Comparison of ENCODE assay signal across 14 cellular contexts in the genomic region with DNA sequence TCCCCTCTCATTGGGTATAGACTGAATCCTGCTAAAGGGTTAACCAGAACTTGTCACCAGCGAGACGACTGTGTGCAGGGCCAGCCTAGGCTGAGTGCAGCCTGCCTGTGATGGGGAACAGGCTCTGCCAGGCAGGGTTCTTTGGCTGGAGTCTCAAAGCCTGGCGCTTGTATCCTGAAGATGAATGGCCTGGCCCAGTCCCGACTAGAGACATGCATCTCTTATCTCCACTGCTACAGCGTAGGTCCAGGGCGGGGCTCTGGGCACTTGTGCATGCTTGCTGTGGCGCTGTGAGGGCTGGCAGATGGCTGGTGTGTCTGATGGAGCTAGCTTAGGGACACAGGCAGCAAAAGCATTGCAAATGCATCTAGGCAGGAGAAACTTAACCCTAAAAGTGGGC. TPM values are rescaled to one million over a fixed set of nuclear protein-coding genes. Genes with fewer than 3 reads are reported as not detected.
DNase-seq lines count a peak whose midpoint lies in the region; ATAC-seq, FAIRE-seq and TF ChIP-seq lines count a peak whose summit lies in the region.
"Had no signal": no experiment of that assay in that cellular context is flagged by ENCODE, and none has a peak within 500 bp of the region (broad histone marks: within the 10 kb centered on the region; RNA-seq: fewer than 3 reads in every experiment).

No MANE protein-coding gene starts in this region.

- 9 to 10% methylated on average over 7 of the region's 7 CpGs for WGBS in pancreas, 2 donors
- WGBS in ovary, 3 donors = 36 to 44% (median 44%) methylated on average over 7 of the region's 7 CpGs

- H3K36me3 ChIP-seq in HEK293 (ENCODE audit: control insufficient read depth in 2 of 2, insufficient read depth in 1 of 2, low read length in 2 of 2) = no peaks in the 10 kb centered on the region
- H3K36me3 ChIP-seq in pancreas = no peaks in the 10 kb centered on the region
- no peaks in the 10 kb centered on the region for H3K36me3 ChIP-seq in ovary

- POLR2A ChIA-PET in HEK293 (lab: Yijun Ruan, JAX) = no interaction called here

- no peak for FAIRE-seq in frontal cortex (lab: Jason Lieb, UNC)
- FAIRE-seq in pancreas (lab: Jason Lieb, UNC) = no peak

- DNase-seq in NCI-H774 (lab: John Stamatoyannopoulos, UW) (peak; percentile 0), frontal cortex (ENCODE audit: low spot score in 2 of 2) (peak; percentile 31 to 38), pancreas (no peak), T-helper 2 cell (no peak), ovary (no peak), coronary artery (ENCODE audit: low spot score) (no peak)
- DNase-seq: activated CD4-positive, alpha-beta T cell treated with anti-CD3 and anti-CD28 coated beads for 48 hours; NCI-H446; stimulated activated CD4-positive, alpha-beta T cell treated with anti-CD3 and anti-CD28 coated beads, Interleukin-2, amount 100 ng/mL, for 24 hours; stimulated activated naive B cell treated with anti-CD40 and anti-IgM and Interleukin-4, amounts not matched to agents 10 μg/mL and 1 μg/mL and 100 μg/mL, for 72 hours had no signal

- intact Hi-C loops in pancreas (cut with DNase I) (no loop called here), ovary (cut with DNase I) (no loop called here)

- no peak overlapping the region for H3K27ac ChIP-seq in HEK293 (ENCODE audit: extremely low read depth, low read depth, low read length)
- no peak overlapping the region for H3K27ac ChIP-seq in pancreas
- no peak overlapping the region for H3K27ac ChIP-seq in ovary
- no peak overlapping the region for H3K27ac ChIP-seq in coronary artery
- H3K27ac ChIP-seq: cardiac muscle cell had no signal

- ATAC-seq in pancreas (peak in 3 of 4 donors; percentile 75 to 87 (median 75)), HG02759 (IDR thresholded peaks at IDR 0.05; ENCODE audit: unreplicated experiment) (no peak)
- ATAC-seq: stimulated activated naive B cell treated with anti-CD40 and anti-IgM and Interleukin-4, amounts not matched to agents 10 μg/mL and 1 μg/mL and 100 μg/mL, for 72 hours had no signal

- H3K9me3 ChIP-seq in HEK293 (ENCODE audit: control insufficient read depth, insufficient read depth, low read depth, low read length) = no peaks in the 10 kb centered on the region
- no peaks in the 10 kb centered on the region for H3K9me3 ChIP-seq in pancreas
- H3K9me3 ChIP-seq in ovary = no peaks in the 10 kb centered on the region

- TF ChIP-seq CTCF in HEK293 (tag by site-specific recombination; IDR thresholded peaks at IDR 0.05) = no peak
- no peak for TF ChIP-seq CTCF in pancreas (IDR thresholded peaks at IDR 0.05)
- TF ChIP-seq CTCF in ovary (IDR thresholded peaks at IDR 0.05) = no peak
- no peak for TF ChIP-seq CTCF in coronary artery (IDR thresholded peaks at IDR 0.05)

- H3K4me3 ChIP-seq in HEK293 (ENCODE audit: low read depth, low read length) (no peak overlapping the region), pancreas (no peak overlapping the region), ovary (no peak overlapping the region), coronary artery (no peak overlapping the region)
- H3K4me3 ChIP-seq: cardiac muscle cell had no signal

- CTCF ChIA-PET in HEK293 (lab: Yijun Ruan, JAX) = no interaction called here

- no peak for TF ChIP-seq EP300 in ovary (IDR thresholded peaks at IDR 0.05)

- TF ChIP-seq POLR2A in ovary (IDR thresholded peaks at IDR 0.05) = no peak

- H3K4me1 ChIP-seq in HEK293 (ENCODE audit: control insufficient read depth, insufficient read depth, low read length) (no peaks in the 10 kb centered on the region), pancreas (no peaks in the 10 kb centered on the region), ovary (ENCODE audit: insufficient read depth) (no peaks in the 10 kb centered on the region)

- no peaks in the 10 kb centered on the region for H3K27me3 ChIP-seq in pancreas
- no peaks in the 10 kb centered on the region for H3K27me3 ChIP-seq in ovary
- H3K27me3 ChIP-seq: cardiac muscle cell had no signal

TF ChIP-seq in HEK293, 187 proteins besides CTCF, POLR2A, EP300 and RAD21:
- TF ChIP-seq YY2 (tag by site-specific recombination; IDR thresholded peaks at IDR 0.05) = no peak
- TF ChIP-seq ZNF274 (IDR thresholded peaks at IDR 0.05; ENCODE audit: low read length) = no peak
- no peak for TF ChIP-seq ZNF274 (tag by site-specific recombination; IDR thresholded peaks at IDR 0.05; ENCODE audit: borderline replicate concordance)
- no peak for TF ChIP-seq ZNF558 (tag by site-specific recombination; IDR thresholded peaks at IDR 0.05)
- no peak for TF ChIP-seq ZNF48 (tag by site-specific recombination; IDR thresholded peaks at IDR 0.05)
- TF ChIP-seq HOXC10 (CRISPR knock-in tag; IDR thresholded peaks at IDR 0.05) = no peak
- TF ChIP-seq ZBTB20 (tag by site-specific recombination; IDR thresholded peaks at IDR 0.05) = 0 out of 2 replicates have a peak, but pooled peaks have one; percentile 24
- TF ChIP-seq BCL6B (tag by site-specific recombination; IDR thresholded peaks at IDR 0.05) = no peak
TF ChIP-seq in HEK293: peak in this region for 1.

RNA-seq across cellular contexts. Expression of gene CHDH, which starts 50.1 kb away (rescaled TPM):
- total RNA-seq in frontal cortex (1.2 TPM), pancreas (10 to 100 TPM; 15.9 to 28.2 (median 19.0) TPM), ovary (1 to 10 TPM; 3.6 to 7.0 (median 4.9) TPM)
- polyA plus RNA-seq in pancreas (10 to 100 TPM in 1 of 2 donors, 1 to 10 TPM in 1; 9.3 to 11.9 TPM), ovary (under 1 TPM; 0.85 to 0.88 TPM)
- polyA plus RNA-seq: CD14-positive monocyte had no signal

RNA-seq across cellular contexts. Expression of gene IL17RB, which starts 50.2 kb away (rescaled TPM):
- total RNA-seq in frontal cortex (1.6 TPM), pancreas (10 to 100 TPM in 1 of 6 donors, 1 to 10 TPM in 5; 4.0 to 12.7 (median 6.2) TPM), ovary (1 to 10 TPM in 6 of 7 donors, under 1 TPM in 1; 0.99 to 5.6 (median 1.1) TPM)
- polyA plus RNA-seq in pancreas (10 to 100 TPM; 15.5 to 18.8 TPM), ovary (1 to 10 TPM; 1.1 to 1.2 TPM)

Comparison
In these comparisons a context has a peak if more than half of its experiments do, and no peak if none do; other contexts are left out.
1. DNase-seq: peak in NCI-H774 (single experiment) and frontal cortex (2 of 2); none in pancreas (0 of 6), T-helper 2 cell (0 of 5), ovary (0 of 5) and coronary artery (single experiment).